In the genomic region with DNA sequence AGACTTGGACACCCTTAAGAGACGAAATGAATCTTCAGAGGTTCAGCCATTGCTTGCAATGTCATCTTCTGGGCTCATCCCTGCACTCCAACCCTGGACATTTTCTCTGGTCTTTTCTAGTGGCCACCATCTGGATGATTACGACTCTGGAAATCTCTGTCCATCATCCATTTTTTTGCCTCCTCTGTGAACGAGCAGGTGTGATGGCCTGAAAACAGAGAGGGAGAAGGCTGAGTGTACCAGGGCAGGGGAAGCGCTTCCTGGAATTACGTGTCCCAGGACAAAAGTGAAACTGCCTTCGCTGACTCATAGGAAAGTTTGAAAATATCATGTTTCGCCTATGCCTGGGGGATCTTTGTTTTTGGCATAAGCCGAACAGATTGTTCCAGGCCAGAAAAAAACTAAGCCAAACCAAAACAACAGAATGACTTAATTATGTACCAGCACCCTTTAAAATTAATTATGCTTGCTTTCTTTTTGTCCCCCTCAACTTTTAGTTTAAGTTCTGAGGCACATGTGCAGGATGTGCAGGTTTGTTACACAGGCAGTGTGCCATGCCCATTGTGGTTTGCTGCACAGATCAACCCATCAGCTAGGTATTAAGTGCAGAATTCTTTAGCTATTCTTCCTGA, we compare ENCODE assay signal across 8 cellular contexts. TPM values are rescaled to one million over a fixed set of nuclear protein-coding genes. Genes with fewer than 3 reads are reported as not detected.
DNase-seq lines count a peak whose midpoint lies in the region; ATAC-seq and TF ChIP-seq lines count a peak whose summit lies in the region.

No MANE protein-coding gene starts in this region.

- ATAC-seq in GM19463 (IDR thresholded peaks at IDR 0.05; ENCODE audit: unreplicated experiment) (peak; percentile 55), GM18517 (IDR thresholded peaks at IDR 0.05; ENCODE audit: unreplicated experiment) (no peak)
- ATAC-seq in stimulated activated naive CD8-positive, alpha-beta T cell treated with anti-CD3 and anti-CD28 coated beads, Interleukin-15, Interleukin-2, amounts not matched to agents 100 U/mL and 50 U/mL, for 24 hours: peak; percentile 92

- H3K9me3 ChIP-seq in ascending aorta: no peaks in the 10 kb centered on the region

- intact Hi-C loops in ascending aorta (cut with DNase I): loop anchor here (10.0 kb wide), 1 partner anchor 241 kb away; a partner anchor contains a TSS

- no peak for TF ChIP-seq CTCF in ascending aorta (IDR thresholded peaks at IDR 0.05)

- DNase-seq in 8988T (peak; percentile 66), NCI-H2171 treated with DMSO at 0.1 percent for 48 hours (lab: John Stamatoyannopoulos, UW) (peak; percentile 93), ascending aorta (ENCODE audit: low spot score in 2 of 2) (no peak), kidney glomerular epithelial cell (lab: John Stamatoyannopoulos, UW) (peak; percentile 82), NCI-H1417 (lab: John Stamatoyannopoulos, UW) (no peak)
- DNase-seq in stimulated activated naive CD8-positive, alpha-beta T cell treated with anti-CD3 and anti-CD28 coated beads, Interleukin-15, Interleukin-2, amounts not matched to agents 100 U/mL and 50 U/mL, for 24 hours: peak; percentile 53

- H3K4me1 ChIP-seq in ascending aorta: peaks cover 6 to 22% of the 10 kb centered on the region in 2 donors

- H3K36me3 ChIP-seq in ascending aorta: no peaks in the 10 kb centered on the region

- no peaks in the 10 kb centered on the region for H3K27me3 ChIP-seq in ascending aorta

- H3K27ac ChIP-seq in ascending aorta: peak overlapping the region; percentile 56 to 71

- H3K4me3 ChIP-seq in ascending aorta: peak overlapping the region; percentile 4 to 44

RNA-seq across cellular contexts. Expression of a gene that starts 31.9 kb away (rescaled TPM):
- 7.2 TPM for total RNA-seq in ascending aorta

Comparison
In these comparisons a context has a peak if more than half of its experiments do, and no peak if none do; other contexts are left out.
1. DNase-seq: peak in 8988T (single experiment), NCI-H2171 treated with DMSO at 0.1 percent for 48 hours (single experiment), kidney glomerular epithelial cell (single experiment) and stimulated activated naive CD8-positive, alpha-beta T cell treated with anti-CD3 and anti-CD28 coated beads, Interleukin-15, Interleukin-2, amounts not matched to agents 100 U/mL and 50 U/mL, for 24 hours (single experiment); none in ascending aorta (0 of 2) and NCI-H1417 (0 of 3).